Comparison of ENCODE assay signal across 8 cellular contexts in the genomic region with DNA sequence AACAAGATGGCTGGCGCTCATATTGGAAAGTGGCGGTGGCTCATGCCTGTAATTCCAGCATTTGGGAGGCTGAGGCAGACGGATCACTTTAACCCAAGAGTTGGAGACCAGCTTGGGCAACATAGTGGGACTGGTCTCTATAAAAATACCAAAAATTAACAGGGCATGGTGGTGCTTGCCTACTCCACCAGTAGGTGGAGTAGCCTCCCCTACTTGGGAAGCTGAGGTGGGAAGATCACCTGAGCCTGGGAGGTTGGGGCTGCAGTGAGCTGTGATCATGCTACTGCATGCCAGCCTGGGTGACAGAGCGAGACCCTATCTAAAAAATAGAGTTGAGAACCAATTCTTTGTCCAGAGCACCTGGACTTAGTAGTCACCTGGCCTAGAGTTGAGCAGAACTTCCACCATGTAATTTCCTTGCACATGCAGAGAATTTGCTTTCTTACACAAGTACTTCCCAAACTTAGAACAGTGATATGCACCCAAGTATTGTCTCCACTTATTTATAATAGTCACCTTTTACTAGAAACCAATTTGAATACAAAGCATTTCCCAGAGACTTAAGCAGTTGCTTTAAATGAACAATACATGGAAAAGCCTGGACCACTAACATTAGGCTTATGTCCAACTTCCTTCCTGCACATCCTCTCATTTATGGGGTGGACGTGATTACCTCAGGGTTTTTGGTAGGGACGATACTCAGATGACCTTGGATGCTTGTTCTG. TPM values are rescaled to one million over a fixed set of nuclear protein-coding genes. Genes with fewer than 3 reads are reported as not detected.
DNase-seq lines count a peak whose midpoint lies in the region; ATAC-seq and TF ChIP-seq lines count a peak whose summit lies in the region.

No MANE protein-coding gene starts in this region.

- no peaks in the 10 kb centered on the region for H3K36me3 ChIP-seq in PC-3 (ENCODE audit: low read depth, low read length)

- no TSS peak for BruUV-seq in PC-3 (replicated peaks; lab: Mats Ljungman, UMichigan)

- H3K27ac ChIP-seq in 22Rv1 (no peak overlapping the region), PC-3 (ENCODE audit: low read length) (no peak overlapping the region), right cardiac atrium (ENCODE audit: low read length) (peak overlapping the region; percentile 63)

- DNase-seq in GM12865 (ENCODE audit: low read depth) (peak; percentile 53), PC-3 (peak; percentile 53), right cardiac atrium (no peak)
- DNase-seq in effector CD8-positive, alpha-beta T cell (lab: John Stamatoyannopoulos, UW) = no peak
- DNase-seq in activated effector memory CD4-positive, alpha-beta T cell treated with anti-CD3 and anti-CD28 coated beads, Interleukin-2, amount 50 U/mL, for 16 hours = no peak

- H3K9ac ChIP-seq in PC-3 (ENCODE audit: low read length) = no peak overlapping the region

- H4K20me1 ChIP-seq in PC-3 (ENCODE audit: low read length) = no peaks in the 10 kb centered on the region

- H2AFZ ChIP-seq in PC-3 (ENCODE audit: low read length) = no peak overlapping the region

- ATAC-seq in HG02840 (IDR thresholded peaks at IDR 0.05; ENCODE audit: low FRiP score, unreplicated experiment) (peak; percentile 70), PC-3 (peak; percentile 66; the same call in 1 of the 2 replicates), right cardiac atrium (no peak), GM21381 (IDR thresholded peaks at IDR 0.05; ENCODE audit: unreplicated experiment) (no peak)

- no peak overlapping the region for H3K4me3 ChIP-seq in GM12865 (ENCODE audit: low read depth, low read length)
- H3K4me3 ChIP-seq in PC-3 (ENCODE audit: low read length) = no peak overlapping the region
- H3K4me3 ChIP-seq in right cardiac atrium (ENCODE audit: low read length) = no peak overlapping the region

- H3K27me3 ChIP-seq in PC-3 (ENCODE audit: low read length) = no peaks in the 10 kb centered on the region
- H3K27me3 ChIP-seq in right cardiac atrium (ENCODE audit: control insufficient read depth, insufficient read depth) = no peaks in the 10 kb centered on the region

- H3K9me3 ChIP-seq in PC-3 (ENCODE audit: low read length) (no peaks in the 10 kb centered on the region), right cardiac atrium (ENCODE audit: control insufficient read depth, low read length) (no peaks in the 10 kb centered on the region)

- CTCF ChIA-PET in PC-3 (lab: Charles Lee) = interaction anchor here (0.5 to 1.2 kb wide), 3 partner anchors 16 to 99 kb away, joined by 4 to 7 read pairs (median 4); no protein-coding TSS in a partner anchor

- intact Hi-C loops in PC-3 (cut with micrococcal nuclease) (loop anchor here (1.0 kb wide), 1 partner anchor 32 kb away; no protein-coding TSS in a partner anchor), right cardiac atrium (cut with DNase I) (no loop called here)

- H3K79me2 ChIP-seq in PC-3 (ENCODE audit: low read length) = no peaks in the 10 kb centered on the region

- no peaks in the 10 kb centered on the region for H3F3A ChIP-seq in PC-3 (ENCODE audit: low read length, unreplicated experiment)

- 78% methylated on average over 6 of the region's 6 CpGs for WGBS in right cardiac atrium

- POLR2A ChIA-PET in PC-3 (lab: Charles Lee; ENCODE audit: unreplicated experiment) = no interaction called here

- TF ChIP-seq CTCF in 22Rv1 (IDR thresholded peaks at IDR 0.05) (peak; percentile 90), GM12865 (IDR thresholded peaks at IDR 0.05; ENCODE audit: insufficient read depth, low read depth, low read length, missing control alignments) (peak; percentile 74), PC-3 (conservative IDR thresholded peaks at IDR 0.05; ENCODE audit: low read depth, low read length) (peak; percentile 73)

- no peak overlapping the region for H3K4me2 ChIP-seq in PC-3 (ENCODE audit: low read length)

- H3K4me1 ChIP-seq in PC-3 (ENCODE audit: insufficient read depth, low read length) (no peaks in the 10 kb centered on the region), right cardiac atrium (ENCODE audit: control insufficient read depth, insufficient read depth, low read length) (no peaks in the 10 kb centered on the region)

- H3K9me2 ChIP-seq in PC-3 (replicated peaks; ENCODE audit: low read length) = no peaks in the 10 kb centered on the region

RNA-seq across cellular contexts. Expression of gene LAMB4, which starts 15.9 kb away (rescaled TPM):
- total RNA-seq in PC-3 (2014; rRNA removed) (0.04 TPM in 1 of 2 replicates, not detected in the other), right cardiac atrium (under 1 TPM in 1 of 4 donors, not detected in 3; 0.17 TPM)
- 0.20 TPM for polyA plus RNA-seq in right cardiac atrium

Comparison
In these comparisons a context has a peak if more than half of its experiments do, and no peak if none do; other contexts are left out.
1. DNase-seq: peak in GM12865 (single experiment) and PC-3 (single experiment); none in right cardiac atrium (0 of 3), effector CD8-positive, alpha-beta T cell (single experiment) and activated effector memory CD4-positive, alpha-beta T cell treated with anti-CD3 and anti-CD28 coated beads, Interleukin-2, amount 50 U/mL, for 16 hours (single experiment).
2. ATAC-seq: peak in HG02840 (single experiment) and PC-3 (single experiment); none in right cardiac atrium (0 of 2) and GM21381 (single experiment).
3. Peak in every context shown above with its lines, with median percentiles within 50 percentile points of each other: CTCF ChIP-seq.